ENCODE assay signal across 23 cellular contexts in genomic region chr9:130423272-130423671, GRCh38. TPM values are rescaled to one million over a fixed set of nuclear protein-coding genes. Genes with fewer than 3 reads are reported as not detected.
DNase-seq lines count a peak whose midpoint lies in the region; ATAC-seq, FAIRE-seq and TF ChIP-seq lines count a peak whose summit lies in the region.
"Had no signal": no experiment of that assay in that cellular context is flagged by ENCODE, and none has a peak within 500 bp of the region (broad histone marks: within the 10 kb centered on the region; RNA-seq: fewer than 3 reads in every experiment).

No MANE protein-coding gene starts in this region.

- H3K36me3 ChIP-seq in CD4-positive, CD25-positive, alpha-beta regulatory T cell (ENCODE audit: control insufficient read depth, insufficient read depth, low read length), result no peaks in the 10 kb centered on the region
- H3K36me3 ChIP-seq in muscle layer of colon (ENCODE audit: insufficient read depth, low read length) (peaks cover 9% of the 10 kb centered on the region), GM23338 (ENCODE audit: insufficient read depth) (no peaks in the 10 kb centered on the region)

- peaks cover 0 to 2% (median 0%) of the 10 kb centered on the region in 7 donors for H3K9me3 Mint-ChIP-seq in CD4-positive, CD25-positive, alpha-beta regulatory T cell
- H3K9me3 Mint-ChIP-seq in glutamatergic neuron (ENCODE audit: unreplicated experiment) (peaks cover 15% of the 10 kb centered on the region), GM23338 (peaks cover 4% of the 10 kb centered on the region)
- H3K9me3 Mint-ChIP-seq: activated CD4-positive, alpha-beta T cell treated with anti-CD3 and anti-CD28 coated beads, Interleukin-2, amount 10 ng/mL, durations not matched to agents 7 days and 5 days; activated naive CD4-positive, alpha-beta T cell treated with anti-CD3 and anti-CD28 coated beads, Interleukin-2, amount 50 U/mL, for 24 hours; IgD-negative memory B cell; immature natural killer cell; memory B cell had no signal

- peaks cover 4% of the 10 kb centered on the region for H3K27me3 Mint-ChIP-seq in CD4-positive, CD25-positive, alpha-beta regulatory T cell
- H3K27me3 Mint-ChIP-seq in glutamatergic neuron (ENCODE audit: unreplicated experiment) (peaks cover 22% of the 10 kb centered on the region), GM23338 (ENCODE audit: insufficient read depth, low read depth, poor library complexity) (peaks cover 4% of the 10 kb centered on the region)
- H3K27me3 Mint-ChIP-seq: activated CD4-positive, alpha-beta T cell treated with anti-CD3 and anti-CD28 coated beads, Interleukin-2, amount 10 ng/mL, durations not matched to agents 7 days and 5 days had no signal

- no peak for DNase-seq in CD4-positive, CD25-positive, alpha-beta regulatory T cell
- DNase-seq in NCI-H69 (lab: John Stamatoyannopoulos, UW), result peak; percentile 43
- no peak for DNase-seq in glutamatergic neuron
- DNase-seq in amniotic stem cell (lab: John Stamatoyannopoulos, UW), result no peak
- no peak for DNase-seq in GM23338 (ENCODE audit: low spot score)
- DNase-seq in HTR-8/SVneo (ENCODE audit: insufficient read length, low spot score), result no peak
- DNase-seq: ACHN; activated CD4-positive, alpha-beta T cell treated with anti-CD3 and anti-CD28 coated beads, Interleukin-2, amount 10 ng/mL, durations not matched to agents 7 days and 5 days; activated T-cell treated with anti-CD3 and anti-CD28 coated beads, Interleukin-2, amount 50 U/mL, for 1 hour; EL; immature natural killer cell; NCI-H1930; NCI-H510A treated with DMSO at 0.1 percent for 48 hours; OCI-M1; retina had no signal

- no peaks in the 10 kb centered on the region for H3K4me1 Mint-ChIP-seq in CD4-positive, CD25-positive, alpha-beta regulatory T cell
- H3K4me1 Mint-ChIP-seq in glutamatergic neuron (ENCODE audit: low read depth, unreplicated experiment) (peaks cover 27% of the 10 kb centered on the region), GM23338 (peaks cover 25% of the 10 kb centered on the region)
- H3K4me1 Mint-ChIP-seq: activated CD4-positive, alpha-beta T cell treated with anti-CD3 and anti-CD28 coated beads, Interleukin-2, amount 10 ng/mL, durations not matched to agents 7 days and 5 days; activated naive CD4-positive, alpha-beta T cell treated with anti-CD3 and anti-CD28 coated beads, Interleukin-2, amount 50 U/mL, for 24 hours; immature natural killer cell; memory B cell had no signal

- no peaks in the 10 kb centered on the region for H3K4me1 ChIP-seq in CD4-positive, CD25-positive, alpha-beta regulatory T cell (ENCODE audit: control insufficient read depth, insufficient read depth, low read length, poor library complexity, severe bottlenecking)
- H3K4me1 ChIP-seq in muscle layer of colon (ENCODE audit: insufficient read depth, low read length) (peaks cover 16% of the 10 kb centered on the region), GM23338 (ENCODE audit: insufficient read depth) (peaks cover 7% of the 10 kb centered on the region; the same call in 1 of the 2 replicates)

- no peak overlapping the region for H2AFZ ChIP-seq in GM23338

- H3K27ac Mint-ChIP-seq in CD4-positive, CD25-positive, alpha-beta regulatory T cell, result peak overlapping the region in 2 of 3 donors; percentile 48 to 60
- H3K27ac Mint-ChIP-seq in glutamatergic neuron (ENCODE audit: unreplicated experiment) (peak overlapping the region; percentile 28), GM23338 (no peak overlapping the region)
- H3K27ac Mint-ChIP-seq: activated CD4-positive, alpha-beta T cell treated with anti-CD3 and anti-CD28 coated beads, Interleukin-2, amount 10 ng/mL, durations not matched to agents 7 days and 5 days; activated naive CD4-positive, alpha-beta T cell treated with anti-CD3 and anti-CD28 coated beads, Interleukin-2, amount 50 U/mL, for 24 hours; IgD-negative memory B cell; immature natural killer cell; memory B cell had no signal

- TF ChIP-seq CTCF in glutamatergic neuron (IDR thresholded peaks at IDR 0.05; ENCODE audit: partially characterized antibody, unreplicated experiment), result no peak
- no peak for TF ChIP-seq CTCF in GM23338 (conservative IDR thresholded peaks at IDR 0.05; ENCODE audit: low read depth in 2 of 2)

- no peaks in the 10 kb centered on the region for H3F3A ChIP-seq in GM23338 (replicated peaks; ENCODE audit: low read depth)

- H3K36me3 Mint-ChIP-seq in CD4-positive, CD25-positive, alpha-beta regulatory T cell, result no peaks in the 10 kb centered on the region
- peaks cover 8% of the 10 kb centered on the region for H3K36me3 Mint-ChIP-seq in glutamatergic neuron (ENCODE audit: unreplicated experiment)
- H3K36me3 Mint-ChIP-seq in GM23338 (ENCODE audit: low read depth), result peaks cover 14% of the 10 kb centered on the region
- H3K36me3 Mint-ChIP-seq: activated naive CD4-positive, alpha-beta T cell treated with anti-CD3 and anti-CD28 coated beads, Interleukin-2, amount 50 U/mL, for 24 hours; IgD-negative memory B cell; immature natural killer cell; memory B cell had no signal

- no peaks in the 10 kb centered on the region for H3K9me2 ChIP-seq in GM23338 (ENCODE audit: insufficient read depth)

- no peaks in the 10 kb centered on the region for H4K20me1 ChIP-seq in GM23338 (replicated peaks; ENCODE audit: insufficient read depth)

- H3K4me2 ChIP-seq in GM23338, result no peak overlapping the region

- H3K4me3 Mint-ChIP-seq in CD4-positive, CD25-positive, alpha-beta regulatory T cell, result no peak overlapping the region
- H3K4me3 Mint-ChIP-seq in glutamatergic neuron (ENCODE audit: unreplicated experiment) (no peak overlapping the region), GM23338 (no peak overlapping the region)
- H3K4me3 Mint-ChIP-seq: activated CD4-positive, alpha-beta T cell treated with anti-CD3 and anti-CD28 coated beads, Interleukin-2, amount 10 ng/mL, durations not matched to agents 7 days and 5 days; activated naive CD4-positive, alpha-beta T cell treated with anti-CD3 and anti-CD28 coated beads, Interleukin-2, amount 50 U/mL, for 24 hours; IgD-negative memory B cell; immature natural killer cell; memory B cell had no signal

- no peak for FAIRE-seq in HTR-8/SVneo (lab: Jason Lieb, UNC)
- FAIRE-seq: urothelium cell line had no signal

- H3K9me3 ChIP-seq in CD4-positive, CD25-positive, alpha-beta regulatory T cell (ENCODE audit: control insufficient read depth in 2 of 2, low read length in 2 of 2), result no peaks in the 10 kb centered on the region
- no peaks in the 10 kb centered on the region for H3K9me3 ChIP-seq in muscle layer of colon (ENCODE audit: low read length)

- H3K79me2 ChIP-seq in GM23338 (replicated peaks; ENCODE audit: insufficient read depth), result no peaks in the 10 kb centered on the region

- H3K9ac ChIP-seq in muscle layer of colon (ENCODE audit: low read length), result no peak overlapping the region

- no peak for ATAC-seq in CD4-positive, CD25-positive, alpha-beta regulatory T cell (ENCODE audit: low read depth in 2 of 2)
- no peak for ATAC-seq in GM19324 (IDR thresholded peaks at IDR 0.05; ENCODE audit: low FRiP score, unreplicated experiment)
- ATAC-seq in GM23338, result no peak

- no peak overlapping the region for H3K4me3 ChIP-seq in CD4-positive, CD25-positive, alpha-beta regulatory T cell (ENCODE audit: low read depth, low read length)
- no peak overlapping the region for H3K4me3 ChIP-seq in muscle layer of colon (ENCODE audit: low read depth in 1 of 2, low read length in 2 of 2)
- no peak overlapping the region for H3K4me3 ChIP-seq in GM23338
- H3K4me3 ChIP-seq: SK-N-MC had no signal

- no peaks in the 10 kb centered on the region for H3K27me3 ChIP-seq in CD4-positive, CD25-positive, alpha-beta regulatory T cell (ENCODE audit: control insufficient read depth, insufficient read depth, low read length)
- H3K27me3 ChIP-seq in muscle layer of colon (ENCODE audit: control insufficient read depth in 1 of 2, insufficient read depth in 2 of 2, low read length in 2 of 2) (no peaks in the 10 kb centered on the region), GM23338 (ENCODE audit: insufficient read depth) (no peaks in the 10 kb centered on the region)

- H3K27ac ChIP-seq in CD4-positive, CD25-positive, alpha-beta regulatory T cell (ENCODE audit: insufficient read depth, low read length, poor library complexity, severe bottlenecking), result no peak overlapping the region
- H3K27ac ChIP-seq in muscle layer of colon (ENCODE audit: low read depth, low read length) (peak overlapping the region; percentile 41), GM23338 (ENCODE audit: low read depth) (no peak overlapping the region)
- H3K27ac ChIP-seq: epithelial cell of prostate, SK-N-MC had no signal

TF ChIP-seq in GM23338, 12 proteins besides CTCF, POLR2A, EP300 and RAD21 (continues in another document):
- TF ChIP-seq EZH2 (IDR thresholded peaks at IDR 0.05; ENCODE audit: low read depth, unreplicated experiment) (no peak), ZNF331 (CRISPR knock-in tag; IDR thresholded peaks at IDR 0.05; ENCODE audit: low read depth) (no peak), ETS1 (IDR thresholded peaks at IDR 0.05) (no peak)

RNA-seq across cellular contexts. Expression of gene ASS1, which starts 21.5 kb away (rescaled TPM):
- not detected for total RNA-seq in CD4-positive, CD25-positive, alpha-beta regulatory T cell
- polyA plus RNA-seq in CD4-positive, CD25-positive, alpha-beta regulatory T cell, result not detected
- 31.5 TPM for total RNA-seq in glutamatergic neuron (ENCODE audit: unreplicated experiment)
- 98.1 and 103 TPM in 2 replicates for total RNA-seq in GM23338 (2014; rRNA removed; shearing (Covaris generic))
- 65.8 and 72.5 TPM in 2 replicates for polyA plus RNA-seq in GM23338 (2016; fragmentation: Nextera tagmentation; extraction: Ambion mirVana)
- polyA plus RNA-seq: IgD-negative memory B cell, immature natural killer cell had no signal

Comparison
In these comparisons a context has a peak if more than half of its experiments do, and no peak if none do; other contexts are left out.
1. RNA of gene ASS1, which starts 21.5 kb away (total RNA-seq): 98.1 to 103 TPM in GM23338 and 31.5 TPM in glutamatergic neuron (single experiment); not detected in CD4-positive, CD25-positive, alpha-beta regulatory T cell (single experiment); every median in the first group is over 10 times any median in the second.